Comparison of ENCODE assay signal across 1 cellular context in genomic region chr1:112325504-112325903, GRCh38.
A peak's percentile ranks its signal among the peaks of the same experiment; 100 is the strongest.
TF ChIP-seq lines count a peak whose summit lies in the region.

No MANE protein-coding gene starts in this region.

TF ChIP-seq in WTC11, 78 proteins besides CTCF, POLR2A, EP300 and RAD21 (continued from another document):
- TF ChIP-seq E2F1 (CRISPR knock-in tag; IDR thresholded peaks at IDR 0.05) (no peak), TEAD1 (CRISPR knock-in tag; IDR thresholded peaks at IDR 0.05) (0 out of 2 replicates have a peak, but pooled peaks have one; percentile 44), CREB1 (CRISPR knock-in tag; IDR thresholded peaks at IDR 0.05) (no peak)
